9 cellular contexts compared by ENCODE assay signal in genomic region chr2:216635171-216635570, GRCh38. TPM values are rescaled to one million over a fixed set of nuclear protein-coding genes. Genes with fewer than 3 reads are reported as not detected.
DNase-seq lines count a peak whose midpoint lies in the region; ATAC-seq and TF ChIP-seq lines count a peak whose summit lies in the region.
"Had no signal": no experiment of that assay in that cellular context is flagged by ENCODE, and none has a peak within 500 bp of the region (broad histone marks: within the 10 kb centered on the region; RNA-seq: fewer than 3 reads in every experiment).

No MANE protein-coding gene starts in this region.

- peaks cover 21% of the 10 kb centered on the region for H3K36me3 Mint-ChIP-seq in activated CD4-positive, alpha-beta T cell treated with anti-CD3 and anti-CD28 coated beads, Interleukin-2, amount 10 ng/mL, durations not matched to agents 24 days and 14 days (ENCODE audit: low read depth)
- H3K36me3 Mint-ChIP-seq in activated naive CD8-positive, alpha-beta T cell = no peaks in the 10 kb centered on the region

- peaks cover 0 to 43% of the 10 kb centered on the region in 2 donors for H3K4me1 ChIP-seq in thoracic aorta (ENCODE audit: control insufficient read depth in 1 of 2, low read depth in 2 of 2)

- H3K27ac ChIP-seq in thoracic aorta = peak overlapping the region; percentile 87 to 91

- TF ChIP-seq CTCF in kidney epithelial cell (IDR thresholded peaks at IDR 0.05; ENCODE audit: insufficient read depth, low read length, poor library complexity, severe bottlenecking) (no peak), thoracic aorta (IDR thresholded peaks at IDR 0.05) (no peak)

- intact Hi-C loops in activated CD4-positive, alpha-beta T cell treated with anti-CD3 and anti-CD28 coated beads, Interleukin-2, amount 10 ng/mL, durations not matched to agents 24 days and 14 days (cut with micrococcal nuclease) = no loop called here

- peak overlapping the region; percentile 88 for H3K4me3 Mint-ChIP-seq in activated CD4-positive, alpha-beta T cell treated with anti-CD3 and anti-CD28 coated beads, Interleukin-2, amount 10 ng/mL, durations not matched to agents 24 days and 14 days
- peak overlapping the region; percentile 72 for H3K4me3 Mint-ChIP-seq in activated naive CD8-positive, alpha-beta T cell

- ATAC-seq in thoracic aorta (ENCODE audit: insufficient number of reproducible peaks, low FRiP score, low read depth) (no peak), GM19023 (IDR thresholded peaks at IDR 0.05; ENCODE audit: unreplicated experiment) (no peak), HG03039 (IDR thresholded peaks at IDR 0.05; ENCODE audit: unreplicated experiment) (no peak)

- no peaks in the 10 kb centered on the region for H3K9me3 ChIP-seq in thoracic aorta

- peaks cover 58% of the 10 kb centered on the region for H3K27me3 Mint-ChIP-seq in activated CD4-positive, alpha-beta T cell treated with anti-CD3 and anti-CD28 coated beads, Interleukin-2, amount 10 ng/mL, durations not matched to agents 24 days and 14 days
- H3K27me3 Mint-ChIP-seq in activated naive CD8-positive, alpha-beta T cell = peaks cover 37% of the 10 kb centered on the region

- peak overlapping the region; percentile 55 for H3K27ac Mint-ChIP-seq in activated CD4-positive, alpha-beta T cell treated with anti-CD3 and anti-CD28 coated beads, Interleukin-2, amount 10 ng/mL, durations not matched to agents 24 days and 14 days
- H3K27ac Mint-ChIP-seq in activated naive CD8-positive, alpha-beta T cell = peak overlapping the region; percentile 41

- peak overlapping the region; percentile 49 for H3K4me3 ChIP-seq in kidney epithelial cell (ENCODE audit: low read depth, low read length)
- H3K4me3 ChIP-seq in thoracic aorta = peak overlapping the region; percentile 90

- no peaks in the 10 kb centered on the region for H3K36me3 ChIP-seq in kidney epithelial cell (ENCODE audit: control insufficient read depth, insufficient read depth, low read length)
- H3K36me3 ChIP-seq in thoracic aorta = no peaks in the 10 kb centered on the region

- H3K27me3 ChIP-seq in kidney epithelial cell (ENCODE audit: control insufficient read depth, insufficient read depth, low read length) = no peaks in the 10 kb centered on the region
- H3K27me3 ChIP-seq in thoracic aorta (replicated peaks; ENCODE audit: insufficient read depth) = no peaks in the 10 kb centered on the region

- DNase-seq in activated CD4-positive, alpha-beta T cell treated with anti-CD3 and anti-CD28 coated beads, Interleukin-2, amount 10 ng/mL, durations not matched to agents 24 days and 14 days = peak; percentile 60
- no peak for DNase-seq in activated CD4-positive, alpha-beta T cell treated with anti-CD3 and anti-CD28 coated beads, Interleukin-2, amount 50 U/mL, for 48 hours
- no peak for DNase-seq in kidney epithelial cell (ENCODE audit: low read depth)
- no peak for DNase-seq in thoracic aorta (ENCODE audit: low spot score)
- DNase-seq in iPS-NIHi11 (ENCODE audit: low spot score) = no peak
- DNase-seq: T1000 had no signal

- H3K9me3 Mint-ChIP-seq in activated CD4-positive, alpha-beta T cell treated with anti-CD3 and anti-CD28 coated beads, Interleukin-2, amount 10 ng/mL, durations not matched to agents 24 days and 14 days = no peaks in the 10 kb centered on the region
- no peaks in the 10 kb centered on the region for H3K9me3 Mint-ChIP-seq in activated naive CD8-positive, alpha-beta T cell (ENCODE audit: low read depth)

- H3K4me1 Mint-ChIP-seq in activated CD4-positive, alpha-beta T cell treated with anti-CD3 and anti-CD28 coated beads, Interleukin-2, amount 10 ng/mL, durations not matched to agents 24 days and 14 days = peaks cover 30% of the 10 kb centered on the region
- peaks cover 28% of the 10 kb centered on the region for H3K4me1 Mint-ChIP-seq in activated naive CD8-positive, alpha-beta T cell (ENCODE audit: low read depth)

RNA-seq across cellular contexts. Expression of gene IGFBP2, which starts 2.0 kb away (rescaled TPM):
- total RNA-seq in activated CD4-positive, alpha-beta T cell treated with anti-CD3 and anti-CD28 coated beads, Interleukin-2, amount 10 ng/mL, durations not matched to agents 24 days and 14 days = 33.5 and 42.4 TPM in 2 replicates
- total RNA-seq in kidney epithelial cell (298 and 307 TPM in 2 replicates), thoracic aorta (1,000 to 10,000 TPM in 1 of 2 donors, 100 to 1,000 TPM in 1; 608 to 2,156 TPM)
